ENCODE assay signal across 18 cellular contexts in the genomic region with DNA sequence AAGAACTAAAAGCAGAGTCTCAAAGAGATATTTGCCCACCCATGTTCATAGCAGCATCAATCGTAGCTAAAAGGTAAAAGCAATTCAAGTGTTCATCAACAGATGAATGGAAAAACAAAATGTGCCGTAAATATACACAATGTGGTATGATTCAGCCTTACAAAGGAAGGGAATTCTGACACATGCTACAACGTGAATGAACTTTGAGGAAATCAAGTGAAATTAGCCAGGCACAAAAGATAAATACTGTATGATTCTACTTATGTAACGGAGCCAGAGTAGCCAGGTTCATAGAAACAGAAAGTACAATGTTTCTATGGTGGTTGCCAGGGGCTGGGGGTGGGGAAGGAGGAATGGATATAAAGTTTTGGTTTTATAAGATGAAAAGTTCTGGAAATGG. TPM values are rescaled to one million over a fixed set of nuclear protein-coding genes. Genes with fewer than 3 reads are reported as not detected.
A peak's percentile ranks its signal among the peaks of the same experiment; 100 is the strongest.
DNase-seq lines count a peak whose midpoint lies in the region; ATAC-seq, FAIRE-seq and TF ChIP-seq lines count a peak whose summit lies in the region.
"Had no signal": no experiment of that assay in that cellular context is flagged by ENCODE, and none has a peak within 500 bp of the region (broad histone marks: within the 10 kb centered on the region; RNA-seq: fewer than 3 reads in every experiment).

No MANE protein-coding gene starts in this region.

- no peak overlapping the region for H3K4me2 ChIP-seq in mesendoderm (ENCODE audit: low read length)

- H3K4ac ChIP-seq in mesendoderm (ENCODE audit: low read depth, low read length) = no peak overlapping the region

- H2BK15ac ChIP-seq in mesendoderm (replicated peaks; ENCODE audit: low read depth) = no peak overlapping the region

- H3K27ac Mint-ChIP-seq in activated naive CD8-positive, alpha-beta T cell treated with anti-CD3 and anti-CD28 coated beads, Interleukin-2, amount 50 U/mL, for 24 hours = no peak overlapping the region
- H3K27ac Mint-ChIP-seq: activated naive CD4-positive, alpha-beta T cell treated with anti-CD3 and anti-CD28 coated beads, Interleukin-2, amount 10 ng/mL, durations not matched to agents 7 days and 5 days; CD4-positive, alpha-beta T cell; progenitor cell of endocrine pancreas had no signal

- H4K8ac ChIP-seq in mesendoderm (ENCODE audit: low read depth, low read length) = no peak overlapping the region

- in situ Hi-C loops in astrocyte of the spinal cord (cut with HindIII; ENCODE audit: low sequenced_read_pairs) = no loop called here
- in situ Hi-C loops in ACHN (cut with HindIII; ENCODE audit: low pct_ligation_motif_present, low pct_unique_long_range_greater_than_20kb, low sequenced_read_pairs) = no loop called here

- no peaks in the 10 kb centered on the region for H3K27me3 ChIP-seq in ACC112 (ENCODE audit: insufficient read depth, low read length)
- H3K27me3 ChIP-seq in esophagus squamous epithelium = no peaks in the 10 kb centered on the region
- H3K27me3 ChIP-seq in pancreas = no peaks in the 10 kb centered on the region
- H3K27me3 ChIP-seq in mesendoderm (ENCODE audit: insufficient read depth, low read length, poor library complexity) = no peaks in the 10 kb centered on the region

- H2BK120ac ChIP-seq in mesendoderm (ENCODE audit: low read depth, low read length) = no peak overlapping the region

- H3K79me2 ChIP-seq in ACC112 (ENCODE audit: control insufficient read depth, insufficient read depth, low read length, unreplicated experiment) (no peaks in the 10 kb centered on the region), mesendoderm (ENCODE audit: control insufficient read depth, insufficient read depth, low read length) (no peaks in the 10 kb centered on the region)

- WGBS in esophagus squamous epithelium, 2 donors = 11 to 22% methylated on average over 4 of the region's 4 CpGs
- 49 to 51% methylated on average over 4 of the region's 4 CpGs for whole genome bisulfite sequencing in pancreas, 2 donors
- WGBS in mesendoderm (ENCODE audit: extremely low coverage, insufficient coverage, low lambda C conversion rate) = no CpG with 5 or more reads among the region's 4 CpGs

- no peak overlapping the region for H3K56ac ChIP-seq in mesendoderm (ENCODE audit: low read length)

- H3K9me3 ChIP-seq in esophagus squamous epithelium = no peaks in the 10 kb centered on the region
- no peaks in the 10 kb centered on the region for H3K9me3 ChIP-seq in pancreas

- ATAC-seq in pancreas (no peak), GM21619 (IDR thresholded peaks at IDR 0.05; ENCODE audit: unreplicated experiment) (no peak)
- ATAC-seq in activated naive CD8-positive, alpha-beta T cell treated with anti-CD3 and anti-CD28 coated beads, Interleukin-2, amount 50 U/mL, for 24 hours = no peak

- H3K79me1 ChIP-seq in mesendoderm (ENCODE audit: low read length) = no peaks in the 10 kb centered on the region

- H3K36me3 ChIP-seq in ACC112 (ENCODE audit: insufficient read depth, low read length) = no peaks in the 10 kb centered on the region
- no peaks in the 10 kb centered on the region for H3K36me3 ChIP-seq in esophagus squamous epithelium
- H3K36me3 ChIP-seq in pancreas = no peaks in the 10 kb centered on the region
- H3K36me3 ChIP-seq in mesendoderm (ENCODE audit: control insufficient read depth, insufficient read depth, low read length) = no peaks in the 10 kb centered on the region

- intact Hi-C loops in esophagus squamous epithelium (cut with DNase I) (no loop called here), pancreas (cut with DNase I) (no loop called here)

- H3K4me1 Mint-ChIP-seq in activated naive CD8-positive, alpha-beta T cell treated with anti-CD3 and anti-CD28 coated beads, Interleukin-2, amount 50 U/mL, for 24 hours = no peaks in the 10 kb centered on the region
- H3K4me1 Mint-ChIP-seq: activated naive CD4-positive, alpha-beta T cell treated with anti-CD3 and anti-CD28 coated beads, Interleukin-2, amount 10 ng/mL, durations not matched to agents 7 days and 5 days; central memory CD8-positive, alpha-beta T cell had no signal

- no peaks in the 10 kb centered on the region for H3K9me3 Mint-ChIP-seq in activated naive CD8-positive, alpha-beta T cell treated with anti-CD3 and anti-CD28 coated beads, Interleukin-2, amount 50 U/mL, for 24 hours
- H3K9me3 Mint-ChIP-seq: activated naive CD4-positive, alpha-beta T cell treated with anti-CD3 and anti-CD28 coated beads, Interleukin-2, amount 10 ng/mL, durations not matched to agents 7 days and 5 days; CD4-positive, alpha-beta T cell; central memory CD8-positive, alpha-beta T cell had no signal

- H3K4me1 ChIP-seq in ACC112 (ENCODE audit: control insufficient read depth, insufficient read depth, low read length, unreplicated experiment) = peaks cover 19% of the 10 kb centered on the region
- peaks cover 20 to 81% (median 56%) of the 10 kb centered on the region in 3 donors for H3K4me1 ChIP-seq in esophagus squamous epithelium
- H3K4me1 ChIP-seq in pancreas = no peaks in the 10 kb centered on the region
- H3K4me1 ChIP-seq in mesendoderm (ENCODE audit: control insufficient read depth, low read depth, low read length) = no peaks in the 10 kb centered on the region

- peak overlapping the region; percentile 35; the same call in 1 of the 2 replicates for H3K27ac ChIP-seq in ACC112 (ENCODE audit: low read depth, low read length)
- H3K27ac ChIP-seq in esophagus squamous epithelium = peak overlapping the region; percentile 29 to 91 (median 72)
- no peak overlapping the region for H3K27ac ChIP-seq in pancreas
- no peak overlapping the region for H3K27ac ChIP-seq in mesendoderm (ENCODE audit: low read depth, low read length)

- DNase-seq in astrocyte of the spinal cord (ENCODE audit: low read depth, low spot score) = peak; percentile 26
- no peak for DNase-seq in esophagus squamous epithelium (lab: John Stamatoyannopoulos, UW)
- DNase-seq in pancreas = no peak
- no peak for DNase-seq in ACHN
- no peak for DNase-seq in activated naive CD8-positive, alpha-beta T cell treated with anti-CD3 and anti-CD28 coated beads, Interleukin-2, amount 50 U/mL, for 24 hours
- no peak for DNase-seq in mesendoderm
- DNase-seq: activated CD4-positive, alpha-beta T cell treated with anti-CD3 and anti-CD28 coated beads for 1 hour; activated naive CD4-positive, alpha-beta T cell treated with anti-CD3 and anti-CD28 coated beads, Interleukin-2, amount 10 ng/mL, durations not matched to agents 7 days and 5 days; CD4-positive, alpha-beta T cell; DMS79 treated with DMSO at 0.1 percent for 48 hours; Kasumi-1; NCI-H1417 treated with DMSO at 0.1 percent for 48 hours; SHP77; T-helper 2 cell had no signal

- H3K4me3 ChIP-seq in ACC112 (ENCODE audit: low read depth, low read length) (peak overlapping the region; percentile 51; the same call in 1 of the 2 replicates), astrocyte of the spinal cord (ENCODE audit: low read depth, low read length) (no peak overlapping the region), esophagus squamous epithelium (no peak overlapping the region), pancreas (no peak overlapping the region), mesendoderm (ENCODE audit: low read length) (no peak overlapping the region)

- H2BK5ac ChIP-seq in mesendoderm (ENCODE audit: low read length) = no peak overlapping the region

- no peak overlapping the region for H3K9ac ChIP-seq in mesendoderm (ENCODE audit: low read length)

- H2AK5ac ChIP-seq in mesendoderm (ENCODE audit: low read length) = no peak overlapping the region

- H2AFZ ChIP-seq in ACC112 (ENCODE audit: low read length, unreplicated experiment) = peak overlapping the region; percentile 61

- no peak overlapping the region for H4K5ac ChIP-seq in mesendoderm (ENCODE audit: low read length)

- FAIRE-seq in pancreas (lab: Jason Lieb, UNC) = peak; percentile 9

- TF ChIP-seq CTCF in astrocyte of the spinal cord (IDR thresholded peaks at IDR 0.05; ENCODE audit: low read depth, low read length) (no peak), esophagus squamous epithelium (IDR thresholded peaks at IDR 0.05) (no peak), pancreas (IDR thresholded peaks at IDR 0.05) (no peak)

- H3K18ac ChIP-seq in mesendoderm (ENCODE audit: low read length) = no peak overlapping the region

- H3K27me3 Mint-ChIP-seq in activated naive CD8-positive, alpha-beta T cell treated with anti-CD3 and anti-CD28 coated beads, Interleukin-2, amount 50 U/mL, for 24 hours = no peaks in the 10 kb centered on the region
- H3K27me3 Mint-ChIP-seq: CD4-positive, alpha-beta T cell; central memory CD8-positive, alpha-beta T cell; progenitor cell of endocrine pancreas had no signal

- H3K36me3 Mint-ChIP-seq in activated naive CD8-positive, alpha-beta T cell treated with anti-CD3 and anti-CD28 coated beads, Interleukin-2, amount 50 U/mL, for 24 hours (ENCODE audit: low read depth) = no peaks in the 10 kb centered on the region
- H3K36me3 Mint-ChIP-seq: activated naive CD4-positive, alpha-beta T cell treated with anti-CD3 and anti-CD28 coated beads, Interleukin-2, amount 10 ng/mL, durations not matched to agents 7 days and 5 days had no signal

- TF ChIP-seq POLR2A in esophagus squamous epithelium (IDR thresholded peaks at IDR 0.05) = no peak

- H3K4me3 Mint-ChIP-seq in activated naive CD8-positive, alpha-beta T cell treated with anti-CD3 and anti-CD28 coated beads, Interleukin-2, amount 50 U/mL, for 24 hours = no peak overlapping the region
- H3K4me3 Mint-ChIP-seq: activated naive CD4-positive, alpha-beta T cell treated with anti-CD3 and anti-CD28 coated beads, Interleukin-2, amount 10 ng/mL, durations not matched to agents 7 days and 5 days; CD4-positive, alpha-beta T cell; central memory CD8-positive, alpha-beta T cell had no signal

- no peak overlapping the region for H3K23ac ChIP-seq in mesendoderm (ENCODE audit: low read length)

RNA-seq across cellular contexts. Expression of a gene that starts 57.8 kb away (rescaled TPM):
- total RNA-seq in esophagus squamous epithelium = 10 to 100 TPM in 2 of 4 donors, 1 to 10 TPM in 2; 3.2 to 26.6 (median 9.1) TPM
- total RNA-seq in pancreas = 1 to 10 TPM in 4 of 6 donors, under 1 TPM in 2; 0.51 to 3.9 (median 1.2) TPM
- 1 to 10 TPM; 2.6 to 2.7 TPM for polyA plus RNA-seq in pancreas
- 4.1 TPM for polyA plus RNA-seq in mesendoderm (2013, experiment 1 of 2)
- polyA plus RNA-seq in mesendoderm (2013, experiment 2 of 2) = 4.1 TPM
- total RNA-seq: progenitor cell of endocrine pancreas had no signal

Comparison
In these comparisons a context has a peak if more than half of its experiments do, and no peak if none do; other contexts are left out.
1. H3K27ac ChIP-seq: peak in ACC112 (single experiment) and esophagus squamous epithelium (4 of 4); none in pancreas (0 of 4) and mesendoderm (single experiment).